In the genomic region with DNA sequence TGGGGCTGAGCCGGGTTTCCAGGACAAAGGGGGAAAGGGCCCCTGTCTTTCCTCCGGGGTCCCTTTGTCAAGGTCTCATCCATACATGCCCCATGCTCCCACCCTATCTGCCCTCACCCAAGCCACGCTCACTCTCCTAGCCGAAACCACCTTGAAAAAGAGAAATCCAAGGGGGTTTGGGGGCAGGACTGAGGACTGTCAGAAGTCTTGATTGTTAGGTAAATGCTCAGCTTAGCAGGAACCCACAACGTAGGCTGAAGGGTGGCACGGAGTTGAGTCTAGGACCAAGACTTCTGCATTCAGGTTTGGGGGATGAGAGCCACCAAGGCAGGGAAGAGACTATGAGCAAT, we compare ENCODE assay signal across 1 cellular context.
TF ChIP-seq lines count a peak whose summit lies in the region.

No MANE protein-coding gene starts in this region.

TF ChIP-seq in HepG2, 621 proteins besides CTCF, POLR2A, EP300 and RAD21:
- TF ChIP-seq FOXA1 (IDR thresholded peaks at IDR 0.05) (no peak), FOXA1 (CRISPR knock-in tag; IDR thresholded peaks at IDR 0.05) (no peak), POLR2G (IDR thresholded peaks at IDR 0.05; ENCODE audit: low read depth, low read length) (peak; percentile 14; the same call in 1 of the 2 replicates)
